ENCODE assay signal across 8 cellular contexts in the genomic region with DNA sequence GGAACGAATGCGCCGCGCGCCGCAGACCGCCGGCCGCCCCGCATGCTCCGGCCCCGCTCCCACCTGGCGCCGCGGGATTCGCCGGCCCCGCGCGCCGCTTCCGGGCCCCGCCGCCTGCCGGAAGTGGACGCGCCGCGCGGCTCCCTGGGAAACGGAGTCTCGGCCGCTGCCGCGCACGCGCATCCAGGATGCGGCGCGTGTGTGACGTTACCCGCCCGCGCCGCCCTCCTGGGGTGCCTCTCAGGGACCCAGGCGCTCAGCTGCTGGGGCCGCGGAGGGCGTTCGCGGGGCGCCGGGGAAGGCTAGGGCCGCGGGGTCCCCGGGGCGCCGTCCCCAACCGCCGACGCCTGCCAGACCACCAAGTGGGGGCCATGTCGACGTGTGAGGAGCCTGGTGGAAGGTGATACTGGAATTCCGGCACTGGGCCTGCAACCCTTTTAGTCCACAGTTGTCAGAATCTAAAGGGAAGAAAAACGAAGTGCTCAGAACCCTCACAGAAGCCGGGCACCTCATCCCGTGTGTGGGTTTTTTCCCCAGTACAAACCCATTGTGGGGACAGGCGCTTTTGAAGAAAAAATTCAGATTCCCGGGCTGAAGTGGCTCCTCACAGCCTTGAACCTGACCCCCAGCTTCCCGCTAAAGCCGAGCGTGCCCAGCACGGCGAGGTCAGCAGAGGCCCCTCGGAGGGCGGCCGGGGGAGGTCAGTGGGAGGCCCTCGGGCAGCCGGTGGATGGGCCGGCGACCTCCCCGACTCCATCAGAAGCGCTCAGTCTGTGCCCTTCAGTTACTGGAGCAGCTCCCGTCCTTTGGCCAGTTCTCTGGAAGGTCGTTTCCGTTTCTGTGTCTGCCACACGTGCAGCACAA. TPM values are rescaled to one million over a fixed set of nuclear protein-coding genes. Genes with fewer than 3 reads are reported as not detected.
DNase-seq lines count a peak whose midpoint lies in the region; ATAC-seq and TF ChIP-seq lines count a peak whose summit lies in the region.

CLPTM1L (minus strand) TSS at position 125 of the 864 bp plus-strand sequence. CDS start 258 bp downstream, outside the sequence.

- H3K36me3 ChIP-seq in parathyroid adenoma (ENCODE audit: control insufficient read depth, insufficient read depth, low read length) (no peaks in the 10 kb centered on the region), thyroid gland (peaks cover 22 to 23% of the 10 kb centered on the region in 2 donors)

- peak; percentile 99 for DNase-seq in GM10266 (ENCODE audit: extremely low spot score)
- peak; percentile 83 for DNase-seq in NCI-H1092 (lab: John Stamatoyannopoulos, UW)
- DNase-seq in SW 1271 (lab: John Stamatoyannopoulos, UW) = peak; percentile 70 to 77
- DNase-seq in activated naive CD8-positive, alpha-beta T cell treated with anti-CD3 and anti-CD28 coated beads, Interleukin-2, amount 50 U/mL, for 16 hours (ENCODE audit: low read depth, low spot score) = peak; percentile 74
- peak; percentile 92 for DNase-seq in Right ventricle myocardium superior
- peak; percentile 84 to 88 for DNase-seq in thyroid gland

- no peaks in the 10 kb centered on the region for H3K27me3 ChIP-seq in parathyroid adenoma (ENCODE audit: control insufficient read depth, insufficient read depth, low read length)
- no peaks in the 10 kb centered on the region for H3K27me3 ChIP-seq in thyroid gland

- H2AFZ ChIP-seq in parathyroid adenoma = peak within 1 kb of the TSS; percentile 97

- H3K4me3 ChIP-seq in parathyroid adenoma (ENCODE audit: low read depth, low read length) (peak within 1 kb of the TSS; percentile 82), thyroid gland (replicated peaks in 1 of 3) (peak within 1 kb of the TSS; percentile 51 to 99 (median 91))

- H3K4me2 ChIP-seq in parathyroid adenoma (ENCODE audit: low read length) = peak within 1 kb of the TSS; percentile 91

- H3K9me3 ChIP-seq in parathyroid adenoma (ENCODE audit: control insufficient read depth, low read length) (no peaks in the 10 kb centered on the region), thyroid gland (no peaks in the 10 kb centered on the region)

- WGBS in thyroid gland, 2 donors = 3 to 5% methylated on average over 12 to 37 of the region's 87 CpGs

- H3K4me1 ChIP-seq in parathyroid adenoma (no peaks in the 10 kb centered on the region), thyroid gland (peaks cover 25% of the 10 kb centered on the region in 2 donors)

- H3K79me2 ChIP-seq in parathyroid adenoma = peaks cover 2% of the 10 kb centered on the region

- TF ChIP-seq CTCF in GM10266 (IDR thresholded peaks at IDR 0.05; ENCODE audit: control insufficient read depth, insufficient read depth, low read depth, missing control alignments) = no peak
- no peak for TF ChIP-seq CTCF in parathyroid adenoma (IDR thresholded peaks at IDR 0.05)
- TF ChIP-seq CTCF in thyroid gland (IDR thresholded peaks at IDR 0.05) = peak in 1 of 6 experiments; percentile 32

- ATAC-seq in HG02588 (IDR thresholded peaks at IDR 0.05; ENCODE audit: unreplicated experiment) (peak; percentile 77), Right ventricle myocardium superior (ENCODE audit: poor library complexity) (peak; percentile 99)

- TF ChIP-seq POLR2A in thyroid gland (IDR thresholded peaks at IDR 0.05) = peak in 1 of 2 donors; percentile 80

- H3K27ac ChIP-seq in parathyroid adenoma (peak within 1 kb of the TSS; percentile 65), thyroid gland (peak within 1 kb of the TSS; percentile 61 to 92 (median 82))

- intact Hi-C loops in Right ventricle myocardium superior (cut with DNase I) = no loop called here
- intact Hi-C loops in thyroid gland (cut with DNase I) = loop anchor here (5.0 to 10.0 kb wide), 2 partner anchors 37 to 450 kb away; partner anchors contain the start of gene MRPL36

- H3K9ac ChIP-seq in parathyroid adenoma = peak within 1 kb of the TSS; percentile 88

RNA-seq across cellular contexts. Expression of gene CLPTM1L, which starts in this region (rescaled TPM):
- total RNA-seq in Right ventricle myocardium superior (30.4 TPM), thyroid gland (100 to 1,000 TPM; 149 to 215 (median 179) TPM)

Comparison
In these comparisons a context has a peak if more than half of its experiments do, and no peak if none do; other contexts are left out.
1. Peak in every context shown above with its lines: DNase-seq, ATAC-seq, H3K4me3 ChIP-seq and H3K27ac ChIP-seq.